1 cellular context compared by ENCODE assay signal in genomic region chr4:15244354-15244753, GRCh38.
TF ChIP-seq lines count a peak whose summit lies in the region.

No MANE protein-coding gene starts in this region.

TF ChIP-seq in IMR-90, 13 proteins besides CTCF, POLR2A, EP300 and RAD21:
- TF ChIP-seq MAZ (IDR thresholded peaks at IDR 0.05; ENCODE audit: borderline replicate concordance, low read depth, low read length) (no peak), MAFK (IDR thresholded peaks at IDR 0.05; ENCODE audit: low read depth, low read length) (no peak), CHD1 (IDR thresholded peaks at IDR 0.05; ENCODE audit: low read depth, low read length) (no peak), CEBPB (IDR thresholded peaks at IDR 0.05; ENCODE audit: low read depth, low read length) (no peak), RFX5 (IDR thresholded peaks at IDR 0.05; ENCODE audit: low read depth, low read length) (no peak), SMC3 (IDR thresholded peaks at IDR 0.05; ENCODE audit: low read depth, low read length) (no peak), RCOR1 (IDR thresholded peaks at IDR 0.05; ENCODE audit: insufficient replicate concordance, low read length) (no peak), FOS (IDR thresholded peaks at IDR 0.05; ENCODE audit: low read depth, low read length) (no peak), BHLHE40 (IDR thresholded peaks at IDR 0.05; ENCODE audit: low read depth, low read length) (no peak), MXI1 (IDR thresholded peaks at IDR 0.05; ENCODE audit: borderline replicate concordance, low read depth, low read length) (no peak), NFE2L2 (IDR thresholded peaks at IDR 0.05; ENCODE audit: low read depth, low read length) (no peak)
- TF ChIP-seq, protein P1, sequence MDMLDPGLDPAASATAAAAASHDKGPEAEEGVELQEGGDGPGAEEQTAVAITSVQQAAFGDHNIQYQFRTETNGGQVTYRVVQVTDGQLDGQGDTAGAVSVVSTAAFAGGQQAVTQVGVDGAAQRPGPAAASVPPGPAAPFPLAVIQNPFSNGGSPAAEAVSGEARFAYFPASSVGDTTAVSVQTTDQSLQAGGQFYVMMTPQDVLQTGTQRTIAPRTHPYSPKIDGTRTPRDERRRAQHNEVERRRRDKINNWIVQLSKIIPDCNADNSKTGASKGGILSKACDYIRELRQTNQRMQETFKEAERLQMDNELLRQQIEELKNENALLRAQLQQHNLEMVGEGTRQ (IDR thresholded peaks at IDR 0.05; ENCODE audit: low read depth, low read length) = no peak
- TF ChIP-seq, protein P2, sequence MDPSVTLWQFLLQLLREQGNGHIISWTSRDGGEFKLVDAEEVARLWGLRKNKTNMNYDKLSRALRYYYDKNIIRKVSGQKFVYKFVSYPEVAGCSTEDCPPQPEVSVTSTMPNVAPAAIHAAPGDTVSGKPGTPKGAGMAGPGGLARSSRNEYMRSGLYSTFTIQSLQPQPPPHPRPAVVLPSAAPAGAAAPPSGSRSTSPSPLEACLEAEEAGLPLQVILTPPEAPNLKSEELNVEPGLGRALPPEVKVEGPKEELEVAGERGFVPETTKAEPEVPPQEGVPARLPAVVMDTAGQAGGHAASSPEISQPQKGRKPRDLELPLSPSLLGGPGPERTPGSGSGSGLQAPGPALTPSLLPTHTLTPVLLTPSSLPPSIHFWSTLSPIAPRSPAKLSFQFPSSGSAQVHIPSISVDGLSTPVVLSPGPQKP (IDR thresholded peaks at IDR 0.05; ENCODE audit: borderline replicate concordance, low read depth, low read length) = no peak
